In genomic region chr19:16041571-16042386, GRCh38 we compare ENCODE assay signal across 8 cellular contexts. TPM values are rescaled to one million over a fixed set of nuclear protein-coding genes. Genes with fewer than 3 reads are reported as not detected.
DNase-seq lines count a peak whose midpoint lies in the region; ATAC-seq and TF ChIP-seq lines count a peak whose summit lies in the region.

No MANE protein-coding gene starts in this region.

- peaks cover 3% of the 10 kb centered on the region for H3K9me3 Mint-ChIP-seq in chondrocyte (ENCODE audit: low read depth)

- no peaks in the 10 kb centered on the region for H3K36me3 ChIP-seq in left lung

- TF ChIP-seq CTCF in chondrocyte (IDR thresholded peaks at IDR 0.05) (peak; percentile 98), left lung (IDR thresholded peaks at IDR 0.05) (peak; percentile 96 to 99)

- H3K27ac ChIP-seq in left lung: no peak overlapping the region

- peak; percentile 29 for DNase-seq in NK-92 treated with Interleukin-12 subunit alpha and Interleukin-12 subunit beta, amount 100 ng/mL, for 24 hours (lab: John Stamatoyannopoulos, UW)
- DNase-seq in NK-92 (lab: John Stamatoyannopoulos, UW; ENCODE audit: unreplicated experiment) (no peak), NCI-H2171 (lab: John Stamatoyannopoulos, UW) (peak; percentile 21), chondrocyte (ENCODE audit: low spot score) (peak; percentile 93), left lung (peak; percentile 81 to 95)
- peak; percentile 66 to 77 for DNase-seq in activated CD4-positive, alpha-beta T cell treated with anti-CD3 and anti-CD28 coated beads for 4 hours
- DNase-seq in stimulated activated CD4-positive, alpha-beta T cell treated with anti-CD3 and anti-CD28 coated beads, Interleukin-2, amount 100 ng/mL, for 48 hours: peak; percentile 82 to 85

- no peaks in the 10 kb centered on the region for H3K36me3 Mint-ChIP-seq in chondrocyte (ENCODE audit: low read depth)

- peak; percentile 99 for ATAC-seq in left lung
- no peak for ATAC-seq in HG03469 (IDR thresholded peaks at IDR 0.05; ENCODE audit: unreplicated experiment)

- peak overlapping the region; percentile 49 for H3K27ac Mint-ChIP-seq in chondrocyte (ENCODE audit: unreplicated experiment)

- intact Hi-C loops in left lung (cut with DNase I): loop anchor here in 1 of 2 donors (5.0 kb wide), 1 partner anchor 141 kb away; no protein-coding TSS in a partner anchor

- peak overlapping the region; percentile 52 for H3K4me3 Mint-ChIP-seq in chondrocyte (ENCODE audit: unreplicated experiment)

- H3K27me3 Mint-ChIP-seq in chondrocyte (ENCODE audit: low read depth): no peaks in the 10 kb centered on the region

- H3K27me3 ChIP-seq in left lung: no peaks in the 10 kb centered on the region

- no peak overlapping the region for H3K4me3 ChIP-seq in left lung

- H3K4me1 Mint-ChIP-seq in chondrocyte (ENCODE audit: low read depth): peaks cover 25% of the 10 kb centered on the region

- H3K9me3 ChIP-seq in left lung: no peaks in the 10 kb centered on the region

- peaks cover 5 to 8% of the 10 kb centered on the region in 2 donors for H3K4me1 ChIP-seq in left lung

RNA-seq across cellular contexts. Expression of gene TPM4, which starts 34.5 kb away (rescaled TPM):
- total RNA-seq in chondrocyte (774 to 1,188 TPM (median 1,175 TPM) in 3 replicates), left lung (100 to 1,000 TPM; 437 to 536 TPM)
